Comparison of ENCODE assay signal across 1 cellular context in the genomic region with DNA sequence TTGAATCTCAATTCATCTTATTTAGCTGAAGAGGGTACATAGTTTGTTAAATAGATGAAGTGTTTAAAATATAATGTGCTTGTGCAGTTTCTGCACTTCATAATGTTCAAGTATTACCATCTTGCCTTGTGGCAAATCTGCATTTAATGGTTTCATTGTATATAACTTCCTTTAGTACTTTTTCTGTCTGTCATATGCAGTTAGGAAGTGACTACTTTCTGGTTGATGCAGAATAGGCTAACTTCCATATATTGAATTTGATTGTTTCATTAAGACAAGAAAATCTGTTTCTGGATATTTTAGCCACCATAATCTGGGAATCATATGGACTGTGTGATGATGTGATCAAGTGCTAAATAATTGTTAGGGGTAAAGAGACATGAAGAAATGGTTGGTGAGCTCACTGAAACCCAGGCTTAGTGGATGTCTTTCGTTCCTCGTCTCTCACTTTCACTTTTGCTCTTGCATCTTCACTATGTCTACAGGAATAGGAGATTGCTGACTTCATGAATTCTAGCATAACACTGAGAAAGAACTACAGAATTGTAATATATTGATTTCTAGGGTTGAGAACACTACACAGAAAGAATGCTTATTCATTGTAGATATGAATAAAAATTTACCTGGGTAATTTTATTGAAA.
TF ChIP-seq lines count a peak whose summit lies in the region.

No MANE protein-coding gene starts in this region.

TF ChIP-seq in IMR-90, 13 proteins besides CTCF, POLR2A, EP300 and RAD21 (continued from another document):
- no peak for TF ChIP-seq MXI1 (IDR thresholded peaks at IDR 0.05; ENCODE audit: borderline replicate concordance, low read depth, low read length)
- no peak for TF ChIP-seq USF2 (IDR thresholded peaks at IDR 0.05; ENCODE audit: low read depth, low read length)
- TF ChIP-seq CEBPB (IDR thresholded peaks at IDR 0.05; ENCODE audit: low read depth, low read length), result no peak
- no peak for TF ChIP-seq RFX5 (IDR thresholded peaks at IDR 0.05; ENCODE audit: low read depth, low read length)
- TF ChIP-seq BHLHE40 (IDR thresholded peaks at IDR 0.05; ENCODE audit: low read depth, low read length), result no peak
- TF ChIP-seq ELK1 (IDR thresholded peaks at IDR 0.05; ENCODE audit: borderline replicate concordance, low read depth, low read length), result no peak
- no peak for TF ChIP-seq SMC3 (IDR thresholded peaks at IDR 0.05; ENCODE audit: low read depth, low read length)
- no peak for TF ChIP-seq MAFK (IDR thresholded peaks at IDR 0.05; ENCODE audit: low read depth, low read length)
- no peak for TF ChIP-seq MAZ (IDR thresholded peaks at IDR 0.05; ENCODE audit: borderline replicate concordance, low read depth, low read length)
